Comparison of ENCODE assay signal across 7 cellular contexts in the genomic region with DNA sequence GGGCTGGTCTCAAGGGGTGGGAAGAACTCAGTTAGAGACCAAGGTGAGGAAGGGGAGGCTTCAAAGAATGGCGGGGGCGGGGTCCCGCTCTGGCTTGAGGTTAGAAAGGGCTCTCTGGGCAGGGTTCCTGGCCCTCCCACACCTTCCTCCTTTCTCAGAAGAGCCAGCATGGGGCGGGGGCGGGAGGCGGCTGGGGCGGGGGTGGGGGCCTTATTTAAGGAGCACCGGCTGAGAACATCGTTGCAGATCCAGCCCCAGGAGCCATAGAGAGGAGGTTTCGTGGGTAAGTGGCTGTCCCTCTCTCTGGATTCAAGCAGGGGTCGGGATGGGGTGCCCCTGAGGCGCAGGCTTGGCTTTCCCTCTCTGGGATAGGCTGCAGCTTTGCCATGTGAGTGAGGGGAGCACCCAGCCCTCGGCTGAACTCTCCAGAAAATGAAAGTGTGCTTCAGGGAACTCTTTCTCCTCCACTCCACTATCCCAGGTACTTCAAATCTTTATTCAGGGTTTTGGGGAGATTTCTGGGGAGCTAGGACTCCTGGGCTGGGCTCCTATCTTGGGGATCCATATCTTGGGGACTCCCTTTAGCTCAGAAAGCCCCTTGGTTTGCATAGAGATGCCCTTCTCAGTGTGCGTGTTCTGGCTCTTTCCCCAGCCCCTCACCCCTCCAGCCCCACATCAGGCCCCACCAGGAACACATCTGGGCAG. TPM values are rescaled to one million over a fixed set of nuclear protein-coding genes. Genes with fewer than 3 reads are reported as not detected.
DNase-seq lines count a peak whose midpoint lies in the region; ATAC-seq, FAIRE-seq and TF ChIP-seq lines count a peak whose summit lies in the region.

No MANE protein-coding gene starts in this region.

- peak overlapping the region; percentile 35 to 78 for H3K4me3 Mint-ChIP-seq in H9
- peak overlapping the region; percentile 85 for H3K4me3 Mint-ChIP-seq in activated CD8-positive, alpha-beta T cell treated with anti-CD3 and anti-CD28 coated beads for 36 hours

- no CpG with 5 or more reads among the region's 14 CpGs for WGBS in H9 (ENCODE audit: extremely low coverage, insufficient read length, low lambda C conversion rate)

- peaks cover 16 to 34% of the 10 kb centered on the region in 2 experiments for H3K4me1 Mint-ChIP-seq in H9
- peaks cover 44% of the 10 kb centered on the region for H3K4me1 Mint-ChIP-seq in activated CD8-positive, alpha-beta T cell treated with anti-CD3 and anti-CD28 coated beads for 36 hours (ENCODE audit: low read depth)

- H3K9me3 ChIP-seq in H9 (ENCODE audit: control insufficient read depth, low read depth, low read length): no peaks in the 10 kb centered on the region

- TF ChIP-seq CTCF in H9 (conservative IDR thresholded peaks at IDR 0.05): no peak
- no peak for TF ChIP-seq CTCF in activated CD8-positive, alpha-beta T cell treated with anti-CD3 and anti-CD28 coated beads for 36 hours (IDR thresholded peaks at IDR 0.05)

- ATAC-seq in activated CD8-positive, alpha-beta T cell treated with anti-CD3 and anti-CD28 coated beads for 36 hours: peak; percentile 5
- peak; percentile 25 for ATAC-seq in stimulated activated naive CD8-positive, alpha-beta T cell treated with anti-CD3 and anti-CD28 coated beads, Interleukin-15, Interleukin-2, amounts not matched to agents 100 U/mL and 50 U/mL, for 24 hours
- no peak for ATAC-seq in HG02885 (IDR thresholded peaks at IDR 0.05; ENCODE audit: poor library complexity, unreplicated experiment)

- POLR2A ChIA-PET in activated CD8-positive, alpha-beta T cell treated with anti-CD3 and anti-CD28 coated beads for 36 hours (lab: Charles Lee): interaction anchor here (0.8 to 8.1 kb wide), 13 partner anchors 11 to 320 kb away, joined by 3 to 102 read pairs (median 5); partner anchors contain the start of genes C10orf95 and FBXL15

- H3K27ac Mint-ChIP-seq in H9: peak overlapping the region in 1 of 3 experiments; percentile 67; a peak in 1 of 7 replicates
- H3K27ac Mint-ChIP-seq in activated CD8-positive, alpha-beta T cell treated with anti-CD3 and anti-CD28 coated beads for 36 hours: peak overlapping the region; percentile 91

- H4K91ac ChIP-seq in H9 (ENCODE audit: insufficient read length, low read depth, low read length): no peak overlapping the region

- H4K5ac ChIP-seq in H9 (ENCODE audit: insufficient read length, low read depth, low read length): no peak overlapping the region

- H2AK5ac ChIP-seq in H9 (ENCODE audit: insufficient read length, low read length): no peak overlapping the region

- no peaks in the 10 kb centered on the region for H3K79me2 ChIP-seq in H9 (ENCODE audit: insufficient read depth, low read length)

- peaks cover 29% of the 10 kb centered on the region; the same call in 1 of the 2 replicates for H3K27me3 ChIP-seq in H9 (ENCODE audit: insufficient read depth, low read length)

- no peak for FAIRE-seq in frontal cortex (lab: Jason Lieb, UNC)

- H3K56ac ChIP-seq in H9 (ENCODE audit: insufficient read length, low read depth, low read length): no peak overlapping the region

- no peak overlapping the region for H3K23ac ChIP-seq in H9 (ENCODE audit: insufficient read length, low read depth, low read length)

- no peak overlapping the region for H3K9ac ChIP-seq in H9 (ENCODE audit: extremely low read depth, insufficient read length, low read length)

- no peak overlapping the region for H3K14ac ChIP-seq in H9 (ENCODE audit: insufficient read depth, low read length)

- 0 out of 7 replicates have a peak, but pooled peaks cover 0 to 1% (median 0%) of the 10 kb centered on the region in 3 experiments for H3K36me3 Mint-ChIP-seq in H9 (ENCODE audit: insufficient read depth in 1 of 3, low read depth in 3 of 3)
- H3K36me3 Mint-ChIP-seq in activated CD8-positive, alpha-beta T cell treated with anti-CD3 and anti-CD28 coated beads for 36 hours (ENCODE audit: low read depth): peaks cover 21% of the 10 kb centered on the region

- no peaks in the 10 kb centered on the region for H3K79me1 ChIP-seq in H9 (ENCODE audit: insufficient read depth, low read depth, low read length, poor library complexity, severe bottlenecking)

- H4K20me1 ChIP-seq in H9 (ENCODE audit: control insufficient read depth, insufficient read depth, insufficient read length): no peaks in the 10 kb centered on the region

- H2BK20ac ChIP-seq in H9 (ENCODE audit: low read depth, low read length, poor library complexity, severe bottlenecking): no peak overlapping the region

- no peak overlapping the region for H3K18ac ChIP-seq in H9 (ENCODE audit: insufficient read length, low read depth, low read length)

- no peaks in the 10 kb centered on the region; a peak in 1 of 5 replicates for H3K9me3 Mint-ChIP-seq in H9
- H3K9me3 Mint-ChIP-seq in activated CD8-positive, alpha-beta T cell treated with anti-CD3 and anti-CD28 coated beads for 36 hours: no peaks in the 10 kb centered on the region

- H2BK12ac ChIP-seq in H9 (ENCODE audit: insufficient read length, low read depth, low read length): no peak overlapping the region

- H3K27me3 Mint-ChIP-seq in H9 (ENCODE audit: low read depth): peaks cover 67% of the 10 kb centered on the region
- no peaks in the 10 kb centered on the region for H3K27me3 Mint-ChIP-seq in activated CD8-positive, alpha-beta T cell treated with anti-CD3 and anti-CD28 coated beads for 36 hours

- no peak overlapping the region for H4K8ac ChIP-seq in H9 (replicated peaks; ENCODE audit: insufficient read length, low read depth, low read length)

- peaks cover 9% of the 10 kb centered on the region for H3K23me2 ChIP-seq in H9 (ENCODE audit: insufficient read length, low read depth, low read length, poor library complexity, severe bottlenecking)

- peaks cover 5% of the 10 kb centered on the region; the same call in 1 of the 2 replicates for H3K4me1 ChIP-seq in H9 (ENCODE audit: insufficient read depth, low read length)

- H3K27ac ChIP-seq in H9 (ENCODE audit: insufficient read length, low read depth, low read length): no peak overlapping the region

- no peak overlapping the region for H3T11ph ChIP-seq in H9 (ENCODE audit: low read length)

- no peak overlapping the region for H2BK15ac ChIP-seq in H9 (ENCODE audit: low read depth, low read length)

- peak overlapping the region; percentile 28 for H3K4me2 ChIP-seq in H9 (ENCODE audit: insufficient read depth, insufficient read length, low read length)

- no peak overlapping the region for H2BK5ac ChIP-seq in H9 (ENCODE audit: insufficient read length, low read length)

- CTCF ChIA-PET in activated CD8-positive, alpha-beta T cell treated with anti-CD3 and anti-CD28 coated beads for 36 hours (lab: Charles Lee): interaction anchor here (0.7 to 5.1 kb wide), 9 partner anchors 9 to 206 kb away, joined by 3 to 32 read pairs (median 4); partner anchors contain the start of genes C10orf95, FBXL15 and NFKB2

- intact Hi-C loops in activated CD8-positive, alpha-beta T cell treated with anti-CD3 and anti-CD28 coated beads for 36 hours (cut with micrococcal nuclease): no loop called here

- DNase-seq in H9: peak; percentile 66
- DNase-seq in activated CD8-positive, alpha-beta T cell treated with anti-CD3 and anti-CD28 coated beads for 36 hours: peak; percentile 70
- peak; percentile 66 for DNase-seq in iPS-NIHi7 (ENCODE audit: extremely low spot score)
- peak; percentile 68 for DNase-seq in stimulated activated naive CD8-positive, alpha-beta T cell treated with anti-CD3 and anti-CD28 coated beads, Interleukin-15, Interleukin-2, amounts not matched to agents 100 U/mL and 50 U/mL, for 24 hours
- DNase-seq in NCI-H146 (lab: John Stamatoyannopoulos, UW): no peak
- no peak for DNase-seq in frontal cortex (ENCODE audit: low spot score in 2 of 2)

- no peak overlapping the region for H2AFZ ChIP-seq in H9 (ENCODE audit: low read length)

- no peak overlapping the region for H3K4ac ChIP-seq in H9 (ENCODE audit: low read depth, low read length)

- H2BK120ac ChIP-seq in H9 (ENCODE audit: low read depth, low read length, poor library complexity, severe bottlenecking): no peak overlapping the region

RNA-seq across cellular contexts. Expression of gene CUEDC2, which starts 3.3 kb away (rescaled TPM):
- 41.2 and 43.0 TPM in 2 replicates for total RNA-seq in H9 (2021)
- 10 to 100 TPM; 71.8 to 76.4 TPM for total RNA-seq in activated CD8-positive, alpha-beta T cell treated with anti-CD3 and anti-CD28 coated beads for 36 hours
- total RNA-seq in frontal cortex: 53.0 TPM

RNA-seq across cellular contexts. Expression of gene FBXL15, which starts 15.0 kb away (rescaled TPM):
- total RNA-seq in H9 (2021) (8.4 and 9.1 TPM in 2 replicates), frontal cortex (13.5 TPM)
- 10 to 100 TPM; 14.1 to 15.7 TPM for total RNA-seq in activated CD8-positive, alpha-beta T cell treated with anti-CD3 and anti-CD28 coated beads for 36 hours

RNA-seq across cellular contexts. Expression of gene C10orf95, which starts 15.7 kb away (rescaled TPM):
- total RNA-seq in H9 (2021) (not detected in 2 replicates), frontal cortex (0.82 TPM)
- under 1 TPM; 0.20 to 0.36 TPM for total RNA-seq in activated CD8-positive, alpha-beta T cell treated with anti-CD3 and anti-CD28 coated beads for 36 hours

RNA-seq across cellular contexts. Expression of gene PSD, which starts 17.1 kb away (rescaled TPM):
- total RNA-seq in H9 (2021) (3.4 and 3.6 TPM in 2 replicates), frontal cortex (98.2 TPM)
- 10 to 100 TPM in 1 of 2 experiments, 1 to 10 TPM in 1; 9.3 to 10.4 TPM for total RNA-seq in activated CD8-positive, alpha-beta T cell treated with anti-CD3 and anti-CD28 coated beads for 36 hours

RNA-seq across cellular contexts. Expression of gene NFKB2, which starts 40.2 kb away (rescaled TPM):
- 21.0 and 23.7 TPM in 2 replicates for total RNA-seq in H9 (2021)
- total RNA-seq in activated CD8-positive, alpha-beta T cell treated with anti-CD3 and anti-CD28 coated beads for 36 hours: 100 to 1,000 TPM; 251 to 253 TPM
- 0.41 TPM for total RNA-seq in frontal cortex

Comparison
In these comparisons a context has a peak if more than half of its experiments do, and no peak if none do; other contexts are left out.
1. DNase-seq: peak in H9 (single experiment), activated CD8-positive, alpha-beta T cell treated with anti-CD3 and anti-CD28 coated beads for 36 hours (single experiment), iPS-NIHi7 (single experiment) and stimulated activated naive CD8-positive, alpha-beta T cell treated with anti-CD3 and anti-CD28 coated beads, Interleukin-15, Interleukin-2, amounts not matched to agents 100 U/mL and 50 U/mL, for 24 hours (single experiment); none in NCI-H146 (single experiment) and frontal cortex (0 of 2).